In genomic region chr11:130737866-130738431, GRCh38 we compare ENCODE assay signal across 10 cellular contexts.
DNase-seq lines count a peak whose midpoint lies in the region; ATAC-seq and TF ChIP-seq lines count a peak whose summit lies in the region.
"Had no signal": no experiment of that assay in that cellular context is flagged by ENCODE, and none has a peak within 500 bp of the region (broad histone marks: within the 10 kb centered on the region; RNA-seq: fewer than 3 reads in every experiment).

No MANE protein-coding gene starts in this region.

- peak overlapping the region; percentile 84 for H3K27ac ChIP-seq in smooth muscle cell (ENCODE audit: low read depth)

- H4K20me1 ChIP-seq in smooth muscle cell (ENCODE audit: low read depth): no peaks in the 10 kb centered on the region

- no peaks in the 10 kb centered on the region for H3F3A ChIP-seq in smooth muscle cell (ENCODE audit: low read depth)

- H3K9me3 ChIP-seq in smooth muscle cell (replicated peaks; ENCODE audit: low read depth): peaks cover 19% of the 10 kb centered on the region

- H3K4me3 ChIP-seq in astrocyte of the cerebellum (ENCODE audit: low read depth, low read length) (no peak overlapping the region), smooth muscle cell (no peak overlapping the region)

- in situ Hi-C loops in astrocyte of the cerebellum (cut with HindIII; ENCODE audit: low sequenced_read_pairs): no loop called here

- ATAC-seq in GM19023 (IDR thresholded peaks at IDR 0.05; ENCODE audit: unreplicated experiment): no peak

- 36% methylated on average over 12 of the region's 12 CpGs for WGBS in smooth muscle cell (ENCODE audit: low lambda C conversion rate)

- H3K27me3 ChIP-seq in smooth muscle cell (ENCODE audit: low read depth): no peaks in the 10 kb centered on the region

- H3K4me1 ChIP-seq in smooth muscle cell (ENCODE audit: low read depth): no peaks in the 10 kb centered on the region

- H3K36me3 ChIP-seq in smooth muscle cell (ENCODE audit: low read depth): no peaks in the 10 kb centered on the region

- no peaks in the 10 kb centered on the region for H3K79me2 ChIP-seq in smooth muscle cell (ENCODE audit: low read depth)

- DNase-seq in GM04504 (ENCODE audit: low read depth) (peak; percentile 38), astrocyte of the cerebellum (ENCODE audit: low read depth) (peak; percentile 33), iris pigment epithelial cell (ENCODE audit: low read depth) (peak; percentile 37), smooth muscle cell (lab: John Stamatoyannopoulos, UW; ENCODE audit: unreplicated experiment) (no peak), SK-N-DZ (ENCODE audit: low spot score) (no peak), NCI-H2029 treated with DMSO at 0.1 percent for 48 hours (lab: John Stamatoyannopoulos, UW) (no peak), NCI-H2107 treated with DMSO at 0.1 percent for 48 hours (lab: John Stamatoyannopoulos, UW; ENCODE audit: unreplicated experiment) (no peak)
- DNase-seq: effector memory CD4-positive, alpha-beta T cell; naive B cell had no signal

- TF ChIP-seq CTCF in astrocyte of the cerebellum (IDR thresholded peaks at IDR 0.05; ENCODE audit: low read depth, low read length, missing control alignments) (no peak), smooth muscle cell (IDR thresholded peaks at IDR 0.05; ENCODE audit: borderline replicate concordance, insufficient read depth, poor library complexity, severe bottlenecking) (no peak)

- peak overlapping the region; percentile 59 for H3K9ac ChIP-seq in smooth muscle cell (ENCODE audit: low read depth)

- no peak overlapping the region for H2AFZ ChIP-seq in smooth muscle cell (ENCODE audit: low read depth)

- peak overlapping the region; percentile 57 for H3K4me2 ChIP-seq in smooth muscle cell

Comparison
In these comparisons a context has a peak if more than half of its experiments do, and no peak if none do; other contexts are left out.
1. DNase-seq: peak in GM04504 (single experiment), astrocyte of the cerebellum (single experiment) and iris pigment epithelial cell (single experiment); none in smooth muscle cell (single experiment), SK-N-DZ (single experiment), NCI-H2029 treated with DMSO at 0.1 percent for 48 hours (single experiment) and NCI-H2107 treated with DMSO at 0.1 percent for 48 hours (single experiment).